Comparison of ENCODE assay signal across 4 cellular contexts in the genomic region with DNA sequence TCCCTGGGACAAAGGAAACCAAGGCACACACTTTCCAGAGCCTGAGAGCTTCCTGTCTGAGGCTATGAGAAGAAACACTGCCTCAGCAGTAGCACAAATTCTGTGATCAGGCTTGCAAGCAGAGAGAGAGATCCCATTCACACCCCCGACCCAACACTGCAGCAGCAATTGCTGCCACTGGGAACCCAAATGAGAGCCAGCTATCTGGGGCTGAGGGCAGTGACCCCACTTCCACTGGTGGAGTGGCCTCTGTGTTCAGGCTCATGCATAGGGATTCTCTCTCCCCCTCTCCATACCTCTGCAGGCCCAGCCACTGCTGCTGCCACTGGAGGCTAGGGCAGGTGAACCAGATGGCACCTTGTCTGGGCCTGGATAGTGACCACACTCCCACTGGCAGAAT.
"Had no signal": no experiment of that assay in that cellular context is flagged by ENCODE, and none has a peak within 500 bp of the region (broad histone marks: within the 10 kb centered on the region; RNA-seq: fewer than 3 reads in every experiment).

No MANE protein-coding gene starts in this region.

- H3K4me1 Mint-ChIP-seq: GM23338 had no signal

- H2AFZ ChIP-seq: GM23338 had no signal

- H3K27ac Mint-ChIP-seq: GM23338 had no signal

- H3K4me3 Mint-ChIP-seq: GM23338 had no signal

- H3K4me3 ChIP-seq: GM23338, K562 had no signal

- H3K9me3 Mint-ChIP-seq: GM23338 had no signal

- H3K4me2 ChIP-seq: GM23338 had no signal

- DNase-seq: HCEC 1CT, IMR-90 had no signal

- ATAC-seq: GM23338, K562 had no signal
